In the genomic region with DNA sequence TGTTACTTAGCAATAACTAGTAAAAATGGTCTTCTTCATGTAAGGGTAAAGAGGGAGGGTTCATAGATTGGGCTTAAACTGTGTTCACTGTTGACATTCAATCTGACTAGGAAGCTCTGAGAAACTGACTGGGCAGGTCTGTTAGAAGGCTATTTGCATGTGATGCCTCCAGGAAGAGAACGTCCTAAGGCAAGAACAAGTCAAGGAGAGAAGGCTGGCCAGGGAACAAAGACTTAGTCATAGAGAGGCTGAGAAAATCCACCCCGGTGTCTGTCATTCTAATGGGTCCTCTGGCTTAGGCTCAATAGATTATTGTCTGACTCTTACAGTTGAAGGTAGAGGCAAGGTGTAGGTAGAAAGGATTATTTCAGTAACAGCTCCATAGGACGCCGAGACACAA, we compare ENCODE assay signal across 13 cellular contexts. TPM values are rescaled to one million over a fixed set of nuclear protein-coding genes. Genes with fewer than 3 reads are reported as not detected.
A peak's percentile ranks its signal among the peaks of the same experiment; 100 is the strongest.
DNase-seq lines count a peak whose midpoint lies in the region; ATAC-seq, FAIRE-seq and TF ChIP-seq lines count a peak whose summit lies in the region.
"Had no signal": no experiment of that assay in that cellular context is flagged by ENCODE, and none has a peak within 500 bp of the region (broad histone marks: within the 10 kb centered on the region; RNA-seq: fewer than 3 reads in every experiment).

No MANE protein-coding gene starts in this region.

- peak; percentile 61 to 79 for ATAC-seq in gastrocnemius medialis
- no peak for ATAC-seq in GM18517 (IDR thresholded peaks at IDR 0.05; ENCODE audit: unreplicated experiment)
- ATAC-seq: gastroesophageal sphincter had no signal

- 48 to 56% methylated on average over 4 of the region's 4 CpGs for WGBS in esophagus, 2 donors

- H3K27ac ChIP-seq in esophagus (ENCODE audit: low read depth in 2 of 2, low read length in 1 of 2) (peak overlapping the region; percentile 76 to 90), gastrocnemius medialis (peak overlapping the region in 2 of 4 donors; percentile 50 to 56)

- H3K27me3 ChIP-seq in GM06990 (replicated peaks; ENCODE audit: control insufficient read depth, insufficient read depth, low read length) (no peaks in the 10 kb centered on the region), esophagus (ENCODE audit: control insufficient read depth in 1 of 2, insufficient read depth in 2 of 2, low read length in 2 of 2) (no peaks in the 10 kb centered on the region), gastrocnemius medialis (no peaks in the 10 kb centered on the region)
- H3K27me3 ChIP-seq: gastroesophageal sphincter had no signal

- intact Hi-C loops in gastrocnemius medialis (cut with DNase I; ENCODE audit: low total_unique reads): no loop called here

- in situ Hi-C loops in gastrocnemius medialis (cut with MboI; ENCODE audit: low sequenced_read_pairs in 4 of 4): no loop called here

- DNase-seq in GM06990 (ENCODE audit: extremely low read depth, insufficient read length) (no peak), NCI-H526 treated with DMSO at 0.1 percent for 48 hours (lab: John Stamatoyannopoulos, UW) (peak; percentile 30), gastrocnemius medialis (no peak), H54 (ENCODE audit: insufficient read length, low spot score) (no peak), iPS-NIHi7 (ENCODE audit: extremely low spot score) (no peak)
- DNase-seq: activated T-cell treated with anti-CD3 and anti-CD28 coated beads, Interleukin-2, amount 50 U/mL, for 4 hours; cerebellar nuclear complex; NCI-H1930; T1000 had no signal

- H3K4me3 ChIP-seq in GM06990 (replicated peaks; ENCODE audit: low read depth, low read length) (peak overlapping the region; percentile 45), esophagus (ENCODE audit: low read depth in 1 of 2, low read length in 2 of 2) (no peak overlapping the region), gastrocnemius medialis (no peak overlapping the region)
- H3K4me3 ChIP-seq: gastroesophageal sphincter had no signal

- no peak for TF ChIP-seq POLR2A in gastrocnemius medialis (IDR thresholded peaks at IDR 0.05)
- no peak for TF ChIP-seq POLR2A in H54 (IDR thresholded peaks at IDR 0.05; ENCODE audit: low read depth, low read length)

- H3K9me3 ChIP-seq in esophagus (ENCODE audit: control insufficient read depth in 2 of 2, insufficient read depth in 1 of 2, low read depth in 1 of 2, low read length in 1 of 2) (no peaks in the 10 kb centered on the region), gastrocnemius medialis (no peaks in the 10 kb centered on the region)
- H3K9me3 ChIP-seq: gastroesophageal sphincter had no signal

- FAIRE-seq in H54 (lab: Jason Lieb, UNC): no peak
- FAIRE-seq: HTR-8/SVneo had no signal

- no peak for TF ChIP-seq CTCF in GM06990 (IDR thresholded peaks at IDR 0.05; ENCODE audit: insufficient read depth, low read length, poor library complexity, severe bottlenecking)
- TF ChIP-seq CTCF in gastrocnemius medialis (IDR thresholded peaks at IDR 0.05 in 4 of 5, conservative IDR thresholded peaks at IDR 0.05 in 1 of 5): no peak

- H3K4me1 ChIP-seq in esophagus (ENCODE audit: control insufficient read depth in 2 of 2, insufficient read depth in 2 of 2, low read length in 1 of 2) (peaks cover 0 to 18% of the 10 kb centered on the region in 2 donors), gastrocnemius medialis (peaks cover 16 to 21% of the 10 kb centered on the region in 2 donors)

- H3K36me3 ChIP-seq in GM06990 (ENCODE audit: control insufficient read depth, insufficient read depth, low read length): no peaks in the 10 kb centered on the region; the same call in 1 of the 2 replicates
- H3K36me3 ChIP-seq in esophagus (ENCODE audit: control insufficient read depth in 2 of 2, insufficient read depth in 2 of 2, low read length in 1 of 2): no peaks in the 10 kb centered on the region
- no peaks in the 10 kb centered on the region for H3K36me3 ChIP-seq in gastrocnemius medialis
- H3K36me3 ChIP-seq: gastroesophageal sphincter had no signal

RNA-seq across cellular contexts. Expression of a gene that starts 50.3 kb away (rescaled TPM):
- 100 to 1,000 TPM; 130 to 161 TPM for polyA plus RNA-seq in esophagus
- total RNA-seq in gastrocnemius medialis: 10 to 100 TPM; 19.5 to 32.5 (median 29.2) TPM
